16 cellular contexts compared by ENCODE assay signal in genomic region chr20:50856475-50857041, GRCh38.
DNase-seq lines count a peak whose midpoint lies in the region; ATAC-seq, FAIRE-seq and TF ChIP-seq lines count a peak whose summit lies in the region.
"Had no signal": no experiment of that assay in that cellular context is flagged by ENCODE, and none has a peak within 500 bp of the region (broad histone marks: within the 10 kb centered on the region; RNA-seq: fewer than 3 reads in every experiment).

No MANE protein-coding gene starts in this region.

- no peak for ATAC-seq in body of pancreas
- peak; percentile 17 to 45 (median 36) for ATAC-seq in right lobe of liver
- no peak for ATAC-seq in activated T-cell treated with anti-CD3 and anti-CD28 coated beads, Interleukin-2, amount 50 U/mL, for 72 hours (replicated peaks in 1 of 2)
- no peak for ATAC-seq in activated CD8-positive, alpha-beta memory T cell treated with anti-CD3 and anti-CD28 coated beads, Interleukin-2, amount 10 ng/mL, durations not matched to agents 7 days and 5 days

- H3K9me3 ChIP-seq in Karpas-422 (ENCODE audit: low read length), result no peaks in the 10 kb centered on the region
- no peaks in the 10 kb centered on the region for H3K9me3 ChIP-seq in body of pancreas
- no peaks in the 10 kb centered on the region for H3K9me3 ChIP-seq in right lobe of liver
- H3K9me3 ChIP-seq: BLaER1, HAP-1 had no signal

- H3K27me3 Mint-ChIP-seq in activated T-cell treated with anti-CD3 and anti-CD28 coated beads, Interleukin-2, amount 50 U/mL, for 72 hours (ENCODE audit: low read depth), result no peaks in the 10 kb centered on the region
- H3K27me3 Mint-ChIP-seq in activated CD8-positive, alpha-beta memory T cell treated with anti-CD3 and anti-CD28 coated beads, Interleukin-2, amount 10 ng/mL, durations not matched to agents 7 days and 5 days, result no peaks in the 10 kb centered on the region
- H3K27me3 Mint-ChIP-seq: CD4-positive, alpha-beta memory T cell had no signal

- H3K79me2 ChIP-seq in Karpas-422 (ENCODE audit: low read length), result peaks cover 43% of the 10 kb centered on the region

- H4K20me1 ChIP-seq in Karpas-422 (ENCODE audit: insufficient read depth, low read depth, low read length), result peaks cover 9% of the 10 kb centered on the region; the same call in 1 of the 2 replicates

- no peak for FAIRE-seq in D721Med (lab: Jason Lieb, UNC)
- FAIRE-seq: GM12891 had no signal

- H3K9me2 ChIP-seq in Karpas-422 (replicated peaks; ENCODE audit: insufficient read depth, low read length), result no peaks in the 10 kb centered on the region

- H3K27ac Mint-ChIP-seq in activated T-cell treated with anti-CD3 and anti-CD28 coated beads, Interleukin-2, amount 50 U/mL, for 72 hours, result no peak overlapping the region
- H3K27ac Mint-ChIP-seq in activated CD8-positive, alpha-beta memory T cell treated with anti-CD3 and anti-CD28 coated beads, Interleukin-2, amount 10 ng/mL, durations not matched to agents 7 days and 5 days, result no peak overlapping the region
- H3K27ac Mint-ChIP-seq: CD4-positive, alpha-beta memory T cell had no signal

- peaks cover 44% of the 10 kb centered on the region for H3K36me3 ChIP-seq in Karpas-422 (ENCODE audit: insufficient read depth, low read length)
- H3K36me3 ChIP-seq in body of pancreas (replicated peaks in 1 of 2; ENCODE audit: insufficient read depth in 1 of 2, low read depth in 2 of 2), result no peaks in the 10 kb centered on the region
- H3K36me3 ChIP-seq in right lobe of liver, result no peaks in the 10 kb centered on the region
- H3K36me3 ChIP-seq: HAP-1 had no signal

- H3K4me1 Mint-ChIP-seq in activated T-cell treated with anti-CD3 and anti-CD28 coated beads, Interleukin-2, amount 50 U/mL, for 72 hours (ENCODE audit: low read depth), result peaks cover 5% of the 10 kb centered on the region
- H3K4me1 Mint-ChIP-seq in activated CD8-positive, alpha-beta memory T cell treated with anti-CD3 and anti-CD28 coated beads, Interleukin-2, amount 10 ng/mL, durations not matched to agents 7 days and 5 days, result peaks cover 11% of the 10 kb centered on the region

- H2AFZ ChIP-seq in Karpas-422 (ENCODE audit: low read length), result no peak overlapping the region
- H2AFZ ChIP-seq: GM23248 had no signal

- no peak for TF ChIP-seq POLR2A in body of pancreas (IDR thresholded peaks at IDR 0.05)
- TF ChIP-seq POLR2A in right lobe of liver (IDR thresholded peaks at IDR 0.05), result peak; percentile 10

- H3K9me3 Mint-ChIP-seq in activated T-cell treated with anti-CD3 and anti-CD28 coated beads, Interleukin-2, amount 50 U/mL, for 72 hours, result no peaks in the 10 kb centered on the region
- H3K9me3 Mint-ChIP-seq in activated CD8-positive, alpha-beta memory T cell treated with anti-CD3 and anti-CD28 coated beads, Interleukin-2, amount 10 ng/mL, durations not matched to agents 7 days and 5 days (ENCODE audit: low read depth), result no peaks in the 10 kb centered on the region

- no peak overlapping the region for H3K4me3 Mint-ChIP-seq in activated T-cell treated with anti-CD3 and anti-CD28 coated beads, Interleukin-2, amount 50 U/mL, for 72 hours
- H3K4me3 Mint-ChIP-seq in activated CD8-positive, alpha-beta memory T cell treated with anti-CD3 and anti-CD28 coated beads, Interleukin-2, amount 10 ng/mL, durations not matched to agents 7 days and 5 days, result no peak overlapping the region
- H3K4me3 Mint-ChIP-seq: CD4-positive, alpha-beta memory T cell had no signal

- H3K4me3 ChIP-seq in Karpas-422 (ENCODE audit: low read length), result no peak overlapping the region
- no peak overlapping the region for H3K4me3 ChIP-seq in body of pancreas
- no peak overlapping the region for H3K4me3 ChIP-seq in right lobe of liver
- H3K4me3 ChIP-seq: BLaER1, GM23248, HAP-1 had no signal

- H3K4me1 ChIP-seq in Karpas-422 (ENCODE audit: low read length), result peaks cover 66% of the 10 kb centered on the region
- peaks cover 15% of the 10 kb centered on the region for H3K4me1 ChIP-seq in body of pancreas
- H3K4me1 ChIP-seq in right lobe of liver, result peaks cover 0 to 18% (median 9%) of the 10 kb centered on the region in 4 donors
- H3K4me1 ChIP-seq: HAP-1 had no signal

- TF ChIP-seq CTCF in 22Rv1 (IDR thresholded peaks at IDR 0.05) (no peak), body of pancreas (IDR thresholded peaks at IDR 0.05) (no peak), right lobe of liver (IDR thresholded peaks at IDR 0.05) (no peak), D721Med (IDR thresholded peaks at IDR 0.05; ENCODE audit: insufficient read depth, missing control alignments) (no peak)

- intact Hi-C loops in body of pancreas (cut with DNase I), result no loop called here
- intact Hi-C loops in right lobe of liver (cut with DNase I), result no loop called here
- intact Hi-C loops in head of caudate nucleus (cut with DNase I), result no loop called here

- no peak overlapping the region for H3K4me2 ChIP-seq in Karpas-422 (ENCODE audit: low read depth, low read length, poor library complexity, severe bottlenecking)
- H3K4me2 ChIP-seq: BLaER1 had no signal

- CTCF ChIA-PET in activated CD8-positive, alpha-beta memory T cell treated with anti-CD3 and anti-CD28 coated beads, Interleukin-2, amount 10 ng/mL, durations not matched to agents 7 days and 5 days (lab: Charles Lee), result interaction anchor here (1.2 kb wide), 1 partner anchor 64 kb away, joined by 3 read pairs; no protein-coding TSS in a partner anchor

- H3K27me3 ChIP-seq in Karpas-422 (ENCODE audit: low read length) (no peaks in the 10 kb centered on the region), body of pancreas (no peaks in the 10 kb centered on the region), right lobe of liver (no peaks in the 10 kb centered on the region)
- H3K27me3 ChIP-seq: BLaER1 had no signal

- H3K36me3 Mint-ChIP-seq in activated T-cell treated with anti-CD3 and anti-CD28 coated beads, Interleukin-2, amount 50 U/mL, for 72 hours (ENCODE audit: insufficient read depth in 2 of 2), result no peaks in the 10 kb centered on the region
- peaks cover 7% of the 10 kb centered on the region for H3K36me3 Mint-ChIP-seq in activated CD8-positive, alpha-beta memory T cell treated with anti-CD3 and anti-CD28 coated beads, Interleukin-2, amount 10 ng/mL, durations not matched to agents 7 days and 5 days
- H3K36me3 Mint-ChIP-seq: CD4-positive, alpha-beta memory T cell had no signal

- no peak overlapping the region for H3K9ac ChIP-seq in Karpas-422 (ENCODE audit: low read length)
- H3K9ac ChIP-seq: BLaER1, GM23248 had no signal

- DNase-seq in Karpas-422 (no peak), body of pancreas (no peak), right lobe of liver (no peak), D721Med (ENCODE audit: insufficient read length, low spot score) (no peak), head of caudate nucleus (no peak)
- DNase-seq in activated T-cell treated with anti-CD3 and anti-CD28 coated beads, Interleukin-2, amount 50 U/mL, for 72 hours, result no peak
- DNase-seq in activated CD8-positive, alpha-beta memory T cell treated with anti-CD3 and anti-CD28 coated beads, Interleukin-2, amount 10 ng/mL, durations not matched to agents 7 days and 5 days, result no peak
- DNase-seq: CD4-positive, alpha-beta memory T cell; NCI-H1694; NCI-H748 treated with DMSO at 0.1 percent for 48 hours had no signal

- 71 to 82% methylated on average over 3 to 5 of the region's 5 CpGs for WGBS in body of pancreas, 2 donors
- WGBS in right lobe of liver (ENCODE audit: insufficient coverage, low coverage, low lambda C conversion rate, missing lambda C conversion rate), result 46% methylated on average over 4 of the region's 5 CpGs

- H3K27ac ChIP-seq in 22Rv1 (peak overlapping the region; percentile 63), Karpas-422 (ENCODE audit: low read length) (peak overlapping the region; percentile 95), body of pancreas (peak overlapping the region; percentile 13 to 59 (median 34)), right lobe of liver (peak overlapping the region in 2 of 3 donors; percentile 63)
- H3K27ac ChIP-seq: BLaER1, GM23248, HL-60 had no signal

Comparison
In these comparisons a context has a peak if more than half of its experiments do, and no peak if none do; other contexts are left out.
1. H3K27ac ChIP-seq: peak in every context shown above with its lines; median percentile 95 in Karpas-422; 63 in 22Rv1; 63 in right lobe of liver; 34 in body of pancreas.
2. ATAC-seq: peak in right lobe of liver (4 of 4); none in body of pancreas (single experiment), activated T-cell treated with anti-CD3 and anti-CD28 coated beads, Interleukin-2, amount 50 U/mL, for 72 hours (0 of 2) and activated CD8-positive, alpha-beta memory T cell treated with anti-CD3 and anti-CD28 coated beads, Interleukin-2, amount 10 ng/mL, durations not matched to agents 7 days and 5 days (single experiment).